In the genomic region with DNA sequence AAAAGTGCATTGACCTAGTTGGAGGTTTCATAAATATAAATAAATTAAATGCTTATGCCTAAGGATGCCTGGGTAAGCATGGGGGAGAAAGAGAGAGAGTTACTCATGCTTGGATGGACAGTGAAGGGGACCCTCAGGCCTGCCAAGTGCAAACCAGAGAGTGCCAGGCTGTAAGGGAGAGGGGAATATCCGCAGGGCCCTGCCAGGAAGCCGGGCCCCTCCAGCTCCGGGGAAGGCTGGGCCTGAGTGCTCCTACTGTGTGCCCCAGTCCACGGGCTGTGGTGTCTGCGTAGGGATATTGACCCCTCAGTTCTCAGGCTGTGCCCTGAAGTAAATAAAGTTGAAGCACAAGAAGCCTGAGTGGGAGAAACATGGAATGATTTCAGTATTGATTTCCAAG, we compare ENCODE assay signal across 27 cellular contexts.
A peak's percentile ranks its signal among the peaks of the same experiment; 100 is the strongest.
DNase-seq lines count a peak whose midpoint lies in the region; ATAC-seq and TF ChIP-seq lines count a peak whose summit lies in the region.
"Had no signal": no experiment of that assay in that cellular context is flagged by ENCODE, and none has a peak within 500 bp of the region (broad histone marks: within the 10 kb centered on the region; RNA-seq: fewer than 3 reads in every experiment).

No MANE protein-coding gene starts in this region.

- no peaks in the 10 kb centered on the region for H3K4me1 ChIP-seq in foreskin keratinocyte
- H3K4me1 ChIP-seq: SJCRH30 had no signal

- peaks cover 23% of the 10 kb centered on the region for H3K27me3 ChIP-seq in foreskin keratinocyte
- H3K27me3 ChIP-seq: BE2C, SJCRH30 had no signal

- TF ChIP-seq CTCF in brain (conservative IDR thresholded peaks at IDR 0.05) (no peak), foreskin keratinocyte (conservative IDR thresholded peaks at IDR 0.05) (no peak)

- peak overlapping the region in 3 of 5 experiments; percentile 12 to 86 (median 69) for H3K27ac Mint-ChIP-seq in brain
- no peak overlapping the region for H3K27ac Mint-ChIP-seq in stimulated activated naive B cell treated with anti-CD40 and anti-IgM and Interleukin-4, amounts not matched to agents 10 μg/mL and 1 μg/mL and 100 μg/mL, for 72 hours
- no peak overlapping the region for H3K27ac Mint-ChIP-seq in activated CD8-positive, alpha-beta memory T cell treated with anti-CD3 and anti-CD28 coated beads, Interleukin-2, amount 10 ng/mL, durations not matched to agents 7 days and 5 days
- H3K27ac Mint-ChIP-seq: CD4-positive, CD25-positive, alpha-beta regulatory T cell had no signal

- peak; percentile 50 for DNase-seq in activated effector memory CD4-positive, alpha-beta T cell treated with anti-CD3 and anti-CD28 coated beads, Interleukin-2, amount 50 U/mL, for 16 hours
- DNase-seq in activated effector memory CD4-positive, alpha-beta T cell treated with Interleukin-2 at 50 U/mL for 16 hours: no peak
- DNase-seq in retina (peak; percentile 59), foreskin keratinocyte (no peak)
- no peak for DNase-seq in stimulated activated naive B cell treated with anti-CD40 and anti-IgM and Interleukin-4, amounts not matched to agents 10 μg/mL and 1 μg/mL and 100 μg/mL, for 72 hours
- no peak for DNase-seq in activated CD8-positive, alpha-beta memory T cell treated with anti-CD3 and anti-CD28 coated beads, Interleukin-2, amount 10 ng/mL, durations not matched to agents 7 days and 5 days
- DNase-seq: 8988T; ACHN; BE2C; CD4-positive, CD25-positive, alpha-beta regulatory T cell; DMS153; IMR-90; KG1; MM.1S; NCI-H1048; NCI-H187; NCI-H2081 treated with DMSO at 0.1 percent for 48 hours; NCI-H2171; NCI-H226; NCI-H524; NCI-H748 treated with DMSO at 0.1 percent for 48 hours; NK-92 treated with Interleukin-12 subunit alpha and Interleukin-12 subunit beta, amount 100 ng/mL, for 24 hours; PC-9; SJCRH30 had no signal

- no peaks in the 10 kb centered on the region for H3K36me3 Mint-ChIP-seq in brain
- no peaks in the 10 kb centered on the region for H3K36me3 Mint-ChIP-seq in stimulated activated naive B cell treated with anti-CD40 and anti-IgM and Interleukin-4, amounts not matched to agents 10 μg/mL and 1 μg/mL and 100 μg/mL, for 72 hours
- no peaks in the 10 kb centered on the region for H3K36me3 Mint-ChIP-seq in activated CD8-positive, alpha-beta memory T cell treated with anti-CD3 and anti-CD28 coated beads, Interleukin-2, amount 10 ng/mL, durations not matched to agents 7 days and 5 days
- H3K36me3 Mint-ChIP-seq: CD4-positive, CD25-positive, alpha-beta regulatory T cell had no signal

- H3K27ac ChIP-seq in foreskin keratinocyte: no peak overlapping the region
- H3K27ac ChIP-seq: PC-9, SJCRH30 had no signal

- H3K4me1 Mint-ChIP-seq in brain: peaks cover 65% of the 10 kb centered on the region
- H3K4me1 Mint-ChIP-seq in stimulated activated naive B cell treated with anti-CD40 and anti-IgM and Interleukin-4, amounts not matched to agents 10 μg/mL and 1 μg/mL and 100 μg/mL, for 72 hours: peaks cover 2 to 7% of the 10 kb centered on the region in 2 donors
- peaks cover 3% of the 10 kb centered on the region for H3K4me1 Mint-ChIP-seq in activated CD8-positive, alpha-beta memory T cell treated with anti-CD3 and anti-CD28 coated beads, Interleukin-2, amount 10 ng/mL, durations not matched to agents 7 days and 5 days
- H3K4me1 Mint-ChIP-seq: CD4-positive, CD25-positive, alpha-beta regulatory T cell had no signal

- no peak for ATAC-seq in stimulated activated naive B cell treated with anti-CD40 and anti-IgM and Interleukin-4, amounts not matched to agents 10 μg/mL and 1 μg/mL and 100 μg/mL, for 72 hours (replicated peaks)
- ATAC-seq in activated CD8-positive, alpha-beta memory T cell treated with anti-CD3 and anti-CD28 coated beads, Interleukin-2, amount 10 ng/mL, durations not matched to agents 7 days and 5 days: no peak
- no peak for ATAC-seq in foreskin keratinocyte
- ATAC-seq: HCT116, SK-N-SH treated with all-trans-retinoic acid at 6 μM for 48 hours had no signal

- H3K9me3 Mint-ChIP-seq in brain: no peaks in the 10 kb centered on the region
- no peaks in the 10 kb centered on the region for H3K9me3 Mint-ChIP-seq in stimulated activated naive B cell treated with anti-CD40 and anti-IgM and Interleukin-4, amounts not matched to agents 10 μg/mL and 1 μg/mL and 100 μg/mL, for 72 hours
- H3K9me3 Mint-ChIP-seq in activated CD8-positive, alpha-beta memory T cell treated with anti-CD3 and anti-CD28 coated beads, Interleukin-2, amount 10 ng/mL, durations not matched to agents 7 days and 5 days (ENCODE audit: low read depth): no peaks in the 10 kb centered on the region
- H3K9me3 Mint-ChIP-seq: CD4-positive, CD25-positive, alpha-beta regulatory T cell had no signal

- H3K4me3 Mint-ChIP-seq in brain: no peak overlapping the region
- H3K4me3 Mint-ChIP-seq in stimulated activated naive B cell treated with anti-CD40 and anti-IgM and Interleukin-4, amounts not matched to agents 10 μg/mL and 1 μg/mL and 100 μg/mL, for 72 hours: no peak overlapping the region
- H3K4me3 Mint-ChIP-seq in activated CD8-positive, alpha-beta memory T cell treated with anti-CD3 and anti-CD28 coated beads, Interleukin-2, amount 10 ng/mL, durations not matched to agents 7 days and 5 days: no peak overlapping the region
- H3K4me3 Mint-ChIP-seq: CD4-positive, CD25-positive, alpha-beta regulatory T cell had no signal

- CTCF ChIA-PET in activated CD8-positive, alpha-beta memory T cell treated with anti-CD3 and anti-CD28 coated beads, Interleukin-2, amount 10 ng/mL, durations not matched to agents 7 days and 5 days (lab: Charles Lee): no interaction called here

- peaks cover 3% of the 10 kb centered on the region for H3K27me3 Mint-ChIP-seq in brain
- H3K27me3 Mint-ChIP-seq in stimulated activated naive B cell treated with anti-CD40 and anti-IgM and Interleukin-4, amounts not matched to agents 10 μg/mL and 1 μg/mL and 100 μg/mL, for 72 hours: peaks cover 6 to 15% of the 10 kb centered on the region in 2 donors
- peaks cover 22% of the 10 kb centered on the region for H3K27me3 Mint-ChIP-seq in activated CD8-positive, alpha-beta memory T cell treated with anti-CD3 and anti-CD28 coated beads, Interleukin-2, amount 10 ng/mL, durations not matched to agents 7 days and 5 days

Comparison
In these comparisons a context has a peak if more than half of its experiments do, and no peak if none do; other contexts are left out.
1. DNase-seq: peak in activated effector memory CD4-positive, alpha-beta T cell treated with anti-CD3 and anti-CD28 coated beads, Interleukin-2, amount 50 U/mL, for 16 hours (single experiment) and retina (single experiment); none in activated effector memory CD4-positive, alpha-beta T cell treated with Interleukin-2 at 50 U/mL for 16 hours (single experiment), stimulated activated naive B cell treated with anti-CD40 and anti-IgM and Interleukin-4, amounts not matched to agents 10 μg/mL and 1 μg/mL and 100 μg/mL, for 72 hours (single experiment), activated CD8-positive, alpha-beta memory T cell treated with anti-CD3 and anti-CD28 coated beads, Interleukin-2, amount 10 ng/mL, durations not matched to agents 7 days and 5 days (single experiment) and foreskin keratinocyte (0 of 2).
2. H3K27ac Mint-ChIP-seq: peak in brain (3 of 5); none in stimulated activated naive B cell treated with anti-CD40 and anti-IgM and Interleukin-4, amounts not matched to agents 10 μg/mL and 1 μg/mL and 100 μg/mL, for 72 hours (single experiment) and activated CD8-positive, alpha-beta memory T cell treated with anti-CD3 and anti-CD28 coated beads, Interleukin-2, amount 10 ng/mL, durations not matched to agents 7 days and 5 days (single experiment).